ENCODE assay signal across 9 cellular contexts in genomic region chr5:173454764-173455598, GRCh38.
A peak's percentile ranks its signal among the peaks of the same experiment; 100 is the strongest.
DNase-seq lines count a peak whose midpoint lies in the region; ATAC-seq lines count a peak whose summit lies in the region.
"Had no signal": no experiment of that assay in that cellular context is flagged by ENCODE, and none has a peak within 500 bp of the region (broad histone marks: within the 10 kb centered on the region; RNA-seq: fewer than 3 reads in every experiment).

No MANE protein-coding gene starts in this region.

- POLR2A ChIA-PET in naive thymus-derived CD8-positive, alpha-beta T cell (lab: Charles Lee) = no interaction called here

- peaks cover 0 to 18% (median 2%) of the 10 kb centered on the region in 5 donors for H3K27me3 Mint-ChIP-seq in naive thymus-derived CD8-positive, alpha-beta T cell

- no peak overlapping the region for H3K4me3 ChIP-seq in skeletal muscle cell (ENCODE audit: low read depth, low read length)

- intact Hi-C loops in Right ventricle myocardium superior (cut with DNase I) = no loop called here

- ATAC-seq in Right ventricle myocardium superior (ENCODE audit: poor library complexity) = peak; percentile 50
- ATAC-seq in naive thymus-derived CD8-positive, alpha-beta T cell = no peak

- H3K4me3 Mint-ChIP-seq in naive thymus-derived CD8-positive, alpha-beta T cell = no peak overlapping the region

- peaks cover 0 to 3% (median 0%) of the 10 kb centered on the region in 9 donors for H3K9me3 Mint-ChIP-seq in naive thymus-derived CD8-positive, alpha-beta T cell

- H3K27ac Mint-ChIP-seq in naive thymus-derived CD8-positive, alpha-beta T cell = no peak overlapping the region

- H3K36me3 Mint-ChIP-seq in naive thymus-derived CD8-positive, alpha-beta T cell = no peaks in the 10 kb centered on the region

- DNase-seq in GM04504 (ENCODE audit: low read depth) (peak; percentile 95), SW 1271 (lab: John Stamatoyannopoulos, UW) (peak; percentile 98 to 99), Right ventricle myocardium superior (peak; percentile 61), skeletal muscle cell (ENCODE audit: low read depth) (peak; percentile 98), NCI-H187 treated with DMSO at 0.1 percent for 48 hours (lab: John Stamatoyannopoulos, UW) (no peak), NK-92 (lab: John Stamatoyannopoulos, UW; ENCODE audit: unreplicated experiment) (no peak), nucleus accumbens (lab: John Stamatoyannopoulos, UW) (no peak)
- DNase-seq in naive thymus-derived CD8-positive, alpha-beta T cell = no peak
- DNase-seq: activated T-cell treated with anti-CD3 and anti-CD28 coated beads, Interleukin-2, amount 50 U/mL, for 48 hours had no signal

- no peaks in the 10 kb centered on the region for H3K4me1 Mint-ChIP-seq in naive thymus-derived CD8-positive, alpha-beta T cell

Comparison
In these comparisons a context has a peak if more than half of its experiments do, and no peak if none do; other contexts are left out.
1. DNase-seq: peak in GM04504 (single experiment), SW 1271 (2 of 2), Right ventricle myocardium superior (single experiment) and skeletal muscle cell (single experiment); none in naive thymus-derived CD8-positive, alpha-beta T cell (0 of 10), NCI-H187 treated with DMSO at 0.1 percent for 48 hours (single experiment), NK-92 (single experiment) and nucleus accumbens (0 of 56).